In the genomic region with DNA sequence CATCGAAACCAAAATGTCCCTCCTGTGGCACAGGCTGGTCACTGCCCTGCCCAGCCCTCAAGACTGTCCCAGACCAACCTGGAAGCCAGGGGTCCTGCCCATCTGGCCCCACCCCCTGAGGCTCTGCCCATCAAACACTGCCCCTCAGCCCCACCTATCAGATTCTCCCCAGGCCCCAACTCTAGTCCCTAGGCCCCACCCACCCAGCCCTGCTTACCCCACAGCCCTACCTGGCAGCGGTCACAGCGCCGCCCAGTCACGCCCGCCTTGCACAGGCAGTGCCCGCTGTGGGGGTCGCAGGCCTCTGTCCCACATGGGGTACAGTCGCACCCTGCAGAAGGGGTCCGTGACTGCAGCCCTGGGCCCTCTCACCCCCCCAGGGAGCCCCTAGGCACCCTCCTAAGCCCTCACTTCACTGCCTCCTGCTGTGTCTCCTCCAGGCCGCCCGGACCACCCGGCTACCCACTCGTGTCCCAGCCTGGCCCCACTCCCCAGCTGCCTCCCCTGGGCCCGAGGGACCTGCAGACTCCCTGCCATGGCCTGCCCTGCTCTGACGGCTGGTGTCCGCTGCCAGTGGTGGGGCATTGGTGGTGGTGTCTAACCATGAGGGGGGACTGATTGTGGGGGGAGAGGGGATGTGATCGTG, we compare ENCODE assay signal across 2 cellular contexts.
TF ChIP-seq lines count a peak whose summit lies in the region.

No MANE protein-coding gene starts in this region.

TF ChIP-seq in A549, 52 proteins besides CTCF, POLR2A, EP300 and RAD21 (continued from another document):
- TF ChIP-seq, protein P1, sequence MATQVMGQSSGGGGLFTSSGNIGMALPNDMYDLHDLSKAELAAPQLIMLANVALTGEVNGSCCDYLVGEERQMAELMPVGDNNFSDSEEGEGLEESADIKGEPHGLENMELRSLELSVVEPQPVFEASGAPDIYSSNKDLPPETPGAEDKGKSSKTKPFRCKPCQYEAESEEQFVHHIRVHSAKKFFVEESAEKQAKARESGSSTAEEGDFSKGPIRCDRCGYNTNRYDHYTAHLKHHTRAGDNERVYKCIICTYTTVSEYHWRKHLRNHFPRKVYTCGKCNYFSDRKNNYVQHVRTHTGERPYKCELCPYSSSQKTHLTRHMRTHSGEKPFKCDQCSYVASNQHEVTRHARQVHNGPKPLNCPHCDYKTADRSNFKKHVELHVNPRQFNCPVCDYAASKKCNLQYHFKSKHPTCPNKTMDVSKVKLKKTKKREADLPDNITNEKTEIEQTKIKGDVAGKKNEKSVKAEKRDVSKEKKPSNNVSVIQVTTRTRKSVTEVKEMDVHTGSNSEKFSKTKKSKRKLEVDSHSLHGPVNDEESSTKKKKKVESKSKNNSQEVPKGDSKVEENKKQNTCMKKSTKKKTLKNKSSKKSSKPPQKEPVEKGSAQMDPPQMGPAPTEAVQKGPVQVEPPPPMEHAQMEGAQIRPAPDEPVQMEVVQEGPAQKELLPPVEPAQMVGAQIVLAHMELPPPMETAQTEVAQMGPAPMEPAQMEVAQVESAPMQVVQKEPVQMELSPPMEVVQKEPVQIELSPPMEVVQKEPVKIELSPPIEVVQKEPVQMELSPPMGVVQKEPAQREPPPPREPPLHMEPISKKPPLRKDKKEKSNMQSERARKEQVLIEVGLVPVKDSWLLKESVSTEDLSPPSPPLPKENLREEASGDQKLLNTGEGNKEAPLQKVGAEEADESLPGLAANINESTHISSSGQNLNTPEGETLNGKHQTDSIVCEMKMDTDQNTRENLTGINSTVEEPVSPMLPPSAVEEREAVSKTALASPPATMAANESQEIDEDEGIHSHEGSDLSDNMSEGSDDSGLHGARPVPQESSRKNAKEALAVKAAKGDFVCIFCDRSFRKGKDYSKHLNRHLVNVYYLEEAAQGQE (IDR thresholded peaks at IDR 0.05), result no peak
- TF ChIP-seq MAFK (IDR thresholded peaks at IDR 0.05; ENCODE audit: partially characterized antibody) (no peak), HDAC2 (IDR thresholded peaks at IDR 0.05) (no peak), ZFP36 (IDR thresholded peaks at IDR 0.05; ENCODE audit: borderline replicate concordance, partially characterized antibody) (no peak), EHF (CRISPR knock-in tag; IDR thresholded peaks at IDR 0.05) (no peak), SREBF2 (IDR thresholded peaks at IDR 0.05) (no peak), ZNF302 (CRISPR knock-in tag; IDR thresholded peaks at IDR 0.05) (no peak), FOXS1 (CRISPR knock-in tag; IDR thresholded peaks at IDR 0.05) (no peak)
- TF ChIP-seq, protein P2, sequence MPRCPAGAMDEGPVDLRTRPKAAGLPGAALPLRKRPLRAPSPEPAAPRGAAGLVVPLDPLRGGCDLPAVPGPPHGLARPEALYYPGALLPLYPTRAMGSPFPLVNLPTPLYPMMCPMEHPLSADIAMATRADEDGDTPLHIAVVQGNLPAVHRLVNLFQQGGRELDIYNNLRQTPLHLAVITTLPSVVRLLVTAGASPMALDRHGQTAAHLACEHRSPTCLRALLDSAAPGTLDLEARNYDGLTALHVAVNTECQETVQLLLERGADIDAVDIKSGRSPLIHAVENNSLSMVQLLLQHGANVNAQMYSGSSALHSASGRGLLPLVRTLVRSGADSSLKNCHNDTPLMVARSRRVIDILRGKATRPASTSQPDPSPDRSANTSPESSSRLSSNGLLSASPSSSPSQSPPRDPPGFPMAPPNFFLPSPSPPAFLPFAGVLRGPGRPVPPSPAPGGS (IDR thresholded peaks at IDR 0.05), result no peak
- TF ChIP-seq, protein P3, sequence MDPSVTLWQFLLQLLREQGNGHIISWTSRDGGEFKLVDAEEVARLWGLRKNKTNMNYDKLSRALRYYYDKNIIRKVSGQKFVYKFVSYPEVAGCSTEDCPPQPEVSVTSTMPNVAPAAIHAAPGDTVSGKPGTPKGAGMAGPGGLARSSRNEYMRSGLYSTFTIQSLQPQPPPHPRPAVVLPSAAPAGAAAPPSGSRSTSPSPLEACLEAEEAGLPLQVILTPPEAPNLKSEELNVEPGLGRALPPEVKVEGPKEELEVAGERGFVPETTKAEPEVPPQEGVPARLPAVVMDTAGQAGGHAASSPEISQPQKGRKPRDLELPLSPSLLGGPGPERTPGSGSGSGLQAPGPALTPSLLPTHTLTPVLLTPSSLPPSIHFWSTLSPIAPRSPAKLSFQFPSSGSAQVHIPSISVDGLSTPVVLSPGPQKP (IDR thresholded peaks at IDR 0.05; ENCODE audit: low read depth, low read length), result no peak
- TF ChIP-seq, protein P4, sequence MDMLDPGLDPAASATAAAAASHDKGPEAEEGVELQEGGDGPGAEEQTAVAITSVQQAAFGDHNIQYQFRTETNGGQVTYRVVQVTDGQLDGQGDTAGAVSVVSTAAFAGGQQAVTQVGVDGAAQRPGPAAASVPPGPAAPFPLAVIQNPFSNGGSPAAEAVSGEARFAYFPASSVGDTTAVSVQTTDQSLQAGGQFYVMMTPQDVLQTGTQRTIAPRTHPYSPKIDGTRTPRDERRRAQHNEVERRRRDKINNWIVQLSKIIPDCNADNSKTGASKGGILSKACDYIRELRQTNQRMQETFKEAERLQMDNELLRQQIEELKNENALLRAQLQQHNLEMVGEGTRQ (IDR thresholded peaks at IDR 0.05), result no peak

TF ChIP-seq in HCT116, 20 proteins besides CTCF, POLR2A, EP300 and RAD21 (continued from another document):
- TF ChIP-seq, protein P5, sequence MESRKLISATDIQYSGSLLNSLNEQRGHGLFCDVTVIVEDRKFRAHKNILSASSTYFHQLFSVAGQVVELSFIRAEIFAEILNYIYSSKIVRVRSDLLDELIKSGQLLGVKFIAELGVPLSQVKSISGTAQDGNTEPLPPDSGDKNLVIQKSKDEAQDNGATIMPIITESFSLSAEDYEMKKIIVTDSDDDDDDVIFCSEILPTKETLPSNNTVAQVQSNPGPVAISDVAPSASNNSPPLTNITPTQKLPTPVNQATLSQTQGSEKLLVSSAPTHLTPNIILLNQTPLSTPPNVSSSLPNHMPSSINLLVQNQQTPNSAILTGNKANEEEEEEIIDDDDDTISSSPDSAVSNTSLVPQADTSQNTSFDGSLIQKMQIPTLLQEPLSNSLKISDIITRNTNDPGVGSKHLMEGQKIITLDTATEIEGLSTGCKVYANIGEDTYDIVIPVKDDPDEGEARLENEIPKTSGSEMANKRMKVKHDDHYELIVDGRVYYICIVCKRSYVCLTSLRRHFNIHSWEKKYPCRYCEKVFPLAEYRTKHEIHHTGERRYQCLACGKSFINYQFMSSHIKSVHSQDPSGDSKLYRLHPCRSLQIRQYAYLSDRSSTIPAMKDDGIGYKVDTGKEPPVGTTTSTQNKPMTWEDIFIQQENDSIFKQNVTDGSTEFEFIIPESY (IDR thresholded peaks at IDR 0.05; ENCODE audit: extremely low read depth, insufficient replicate concordance, low read length), result no peak
- TF ChIP-seq SIN3A (IDR thresholded peaks at IDR 0.05; ENCODE audit: low read depth) (no peak), CEBPB (IDR thresholded peaks at IDR 0.05; ENCODE audit: low read depth) (no peak), ZNF274 (IDR thresholded peaks at IDR 0.05; ENCODE audit: low read depth, low read length) (no peak), JUND (IDR thresholded peaks at IDR 0.05) (no peak), POLR2AphosphoS5 (IDR thresholded peaks at IDR 0.05; ENCODE audit: low read depth, low read length) (no peak), SRF (IDR thresholded peaks at IDR 0.05; ENCODE audit: low read depth) (no peak), EZH2phosphoT487 (IDR thresholded peaks at IDR 0.05; ENCODE audit: borderline replicate concordance) (no peak), FOSL1 (IDR thresholded peaks at IDR 0.05; ENCODE audit: low read depth) (no peak), CBX3 (IDR thresholded peaks at IDR 0.05; ENCODE audit: low read depth) (no peak), ZFX (IDR thresholded peaks at IDR 0.05) (no peak), ELF1 (IDR thresholded peaks at IDR 0.05; ENCODE audit: borderline replicate concordance, low read depth) (no peak), EZH2 (IDR thresholded peaks at IDR 0.05) (no peak), SP1 (IDR thresholded peaks at IDR 0.05; ENCODE audit: low read depth) (no peak), EGR1 (IDR thresholded peaks at IDR 0.05; ENCODE audit: low read depth) (no peak), TCF7L2 (IDR thresholded peaks at IDR 0.05; ENCODE audit: borderline replicate concordance, extremely low read depth, insufficient read depth, insufficient read length) (no peak)
- TF ChIP-seq, protein P6, sequence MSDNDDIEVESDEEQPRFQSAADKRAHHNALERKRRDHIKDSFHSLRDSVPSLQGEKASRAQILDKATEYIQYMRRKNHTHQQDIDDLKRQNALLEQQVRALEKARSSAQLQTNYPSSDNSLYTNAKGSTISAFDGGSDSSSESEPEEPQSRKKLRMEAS (IDR thresholded peaks at IDR 0.05), result no peak
- TF ChIP-seq, protein P7, sequence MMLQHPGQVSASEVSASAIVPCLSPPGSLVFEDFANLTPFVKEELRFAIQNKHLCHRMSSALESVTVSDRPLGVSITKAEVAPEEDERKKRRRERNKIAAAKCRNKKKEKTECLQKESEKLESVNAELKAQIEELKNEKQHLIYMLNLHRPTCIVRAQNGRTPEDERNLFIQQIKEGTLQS (IDR thresholded peaks at IDR 0.05), result no peak
